Comparison of ENCODE assay signal across 10 cellular contexts in the genomic region with DNA sequence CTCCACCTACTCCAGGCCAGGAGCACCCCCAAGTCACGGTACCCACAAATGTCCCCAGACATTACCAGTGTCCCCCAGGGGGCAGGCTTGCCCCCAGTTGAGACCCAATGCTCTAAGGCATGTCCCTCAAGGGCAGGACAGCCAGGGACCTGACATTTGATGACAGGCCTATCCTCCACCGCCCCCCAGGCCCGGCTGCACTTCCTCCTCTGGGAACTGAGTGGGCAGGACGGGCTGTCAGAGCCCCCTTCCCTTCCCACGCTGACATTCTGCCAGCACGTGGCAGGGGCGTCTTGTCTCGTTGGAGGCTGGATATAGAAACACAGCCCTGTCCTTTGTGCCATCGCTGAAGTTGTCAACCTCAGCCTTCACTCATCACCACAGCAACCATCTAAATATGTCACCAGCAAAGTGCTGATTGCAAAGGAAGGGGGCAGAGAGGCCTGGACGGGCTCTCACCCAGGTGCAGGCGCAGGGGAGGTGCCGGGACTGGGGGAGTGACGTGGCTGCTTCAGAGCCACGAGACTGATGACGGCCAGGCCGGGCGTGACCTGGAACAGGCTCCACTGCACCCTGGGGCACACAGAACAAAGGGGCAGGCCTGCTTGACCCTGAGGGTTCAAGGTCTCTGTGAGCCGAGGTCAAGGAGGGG. TPM values are rescaled to one million over a fixed set of nuclear protein-coding genes. Genes with fewer than 3 reads are reported as not detected.
A peak's percentile ranks its signal among the peaks of the same experiment; 100 is the strongest.
DNase-seq lines count a peak whose midpoint lies in the region; ATAC-seq and TF ChIP-seq lines count a peak whose summit lies in the region.
"Had no signal": no experiment of that assay in that cellular context is flagged by ENCODE, and none has a peak within 500 bp of the region (broad histone marks: within the 10 kb centered on the region; RNA-seq: fewer than 3 reads in every experiment).

No MANE protein-coding gene starts in this region.

- H3K4me3 ChIP-seq in BLaER1 (peak overlapping the region; percentile 27), left ventricle myocardium inferior (no peak overlapping the region)

- no peaks in the 10 kb centered on the region for H3K27me3 ChIP-seq in BLaER1
- no peaks in the 10 kb centered on the region for H3K27me3 ChIP-seq in left ventricle myocardium inferior (ENCODE audit: low read depth)

- H3K4me2 ChIP-seq in BLaER1 = peak overlapping the region; percentile 85

- peak overlapping the region; percentile 60 for H3K9ac ChIP-seq in BLaER1

- H3K27ac ChIP-seq in BLaER1 (peak overlapping the region; percentile 77), left ventricle myocardium inferior (replicated peaks) (peak overlapping the region; percentile 94)

- H3K9me3 ChIP-seq in BLaER1 (peaks cover 21% of the 10 kb centered on the region), left ventricle myocardium inferior (replicated peaks) (peaks cover 12% of the 10 kb centered on the region)

- peak; percentile 55 for TF ChIP-seq CTCF in left ventricle myocardium inferior (IDR thresholded peaks at IDR 0.05; ENCODE audit: borderline replicate concordance)

- ATAC-seq in GM21360 (IDR thresholded peaks at IDR 0.05; ENCODE audit: unreplicated experiment) = peak; percentile 70

- H3K4me1 ChIP-seq in BLaER1 (peaks cover 68% of the 10 kb centered on the region), left ventricle myocardium inferior (peaks cover 11% of the 10 kb centered on the region)

- H3K36me3 ChIP-seq in BLaER1 (peaks cover 76% of the 10 kb centered on the region), left ventricle myocardium inferior (no peaks in the 10 kb centered on the region)

- H4K20me1 ChIP-seq in BLaER1 = peaks cover 91% of the 10 kb centered on the region

- DNase-seq in NAMALWA (ENCODE audit: low spot score) (peak; percentile 98), left ventricle myocardium inferior (peak; percentile 84), DMS114 treated with DMSO at 0.1 percent for 48 hours (lab: John Stamatoyannopoulos, UW; ENCODE audit: unreplicated experiment) (no peak), COR-L47 (lab: John Stamatoyannopoulos, UW) (no peak), NCI-H1436 (lab: John Stamatoyannopoulos, UW) (no peak)
- no peak for DNase-seq in stimulated activated CD4-positive, alpha-beta T cell treated with anti-CD3 and anti-CD28 coated beads, Interleukin-15, amount 100 ng/mL, for 24 hours
- DNase-seq: stimulated activated naive CD4-positive, alpha-beta T cell treated with Interleukin-2 at 50 U/mL for 16 hours had no signal

- intact Hi-C loops in left ventricle myocardium inferior (cut with micrococcal nuclease) = no loop called here

RNA-seq across cellular contexts. Expression of a gene that starts 38.4 kb away (rescaled TPM):
- 46.6 TPM for total RNA-seq in left ventricle myocardium inferior
- total RNA-seq: HT1080 had no signal

RNA-seq across cellular contexts. Expression of a gene that starts 57.1 kb away (rescaled TPM):
- total RNA-seq in left ventricle myocardium inferior = 195 TPM
- total RNA-seq: HT1080 had no signal

Comparison
In these comparisons a context has a peak if more than half of its experiments do, and no peak if none do; other contexts are left out.
1. DNase-seq: peak in NAMALWA (single experiment) and left ventricle myocardium inferior (single experiment); none in DMS114 treated with DMSO at 0.1 percent for 48 hours (single experiment), COR-L47 (single experiment), NCI-H1436 (single experiment) and stimulated activated CD4-positive, alpha-beta T cell treated with anti-CD3 and anti-CD28 coated beads, Interleukin-15, amount 100 ng/mL, for 24 hours (single experiment).